28 cellular contexts compared by ENCODE assay signal in genomic region chr7:73642834-73643233, GRCh38. TPM values are rescaled to one million over a fixed set of nuclear protein-coding genes. Genes with fewer than 3 reads are reported as not detected.
"Had no signal": no experiment of that assay in that cellular context is flagged by ENCODE, and none has a peak within 500 bp of the region (broad histone marks: within the 10 kb centered on the region; RNA-seq: fewer than 3 reads in every experiment).

No MANE protein-coding gene starts in this region.

- FAIRE-seq: islet of Langerhans, kidney, small intestine had no signal

- H3K27me3 ChIP-seq: ovary, thyroid gland, vagina had no signal

- H3K36me3 ChIP-seq: left lung, lower lobe of right lung, ovary, prostate gland, spleen, thyroid gland, transverse colon, upper lobe of left lung, vagina had no signal

- H3K4me1 ChIP-seq: prostate gland had no signal

- H3K4me3 Mint-ChIP-seq: immature natural killer cell; naive thymus-derived CD4-positive, alpha-beta T cell; natural killer cell treated with Interleukin-12 subunit alpha and Interleukin-12 subunit beta and Interleukin-15 and Interleukin-18, amount 100 ng/mL, for 72 hours; stimulated activated memory B cell treated with anti-CD40 and anti-IgM and Interleukin-4, amounts not matched to agents 10 μg/mL and 1 μg/mL and 100 μg/mL, for 72 hours; stimulated activated naive CD8-positive, alpha-beta T cell treated with anti-CD3 and anti-CD28 coated beads, Interleukin-15, amount 100 ng/mL, for 72 hours had no signal

- H3K9me3 Mint-ChIP-seq: immature natural killer cell; natural killer cell treated with Interleukin-12 subunit alpha and Interleukin-12 subunit beta and Interleukin-15 and Interleukin-18, amount 100 ng/mL, for 72 hours; stimulated activated memory B cell treated with anti-CD40 and anti-IgM and Interleukin-4, amounts not matched to agents 10 μg/mL and 1 μg/mL and 100 μg/mL, for 72 hours had no signal

- H3K36me3 Mint-ChIP-seq: immature natural killer cell; natural killer cell treated with Interleukin-12 subunit alpha and Interleukin-12 subunit beta and Interleukin-15 and Interleukin-18, amount 100 ng/mL, for 72 hours; stimulated activated memory B cell treated with anti-CD40 and anti-IgM and Interleukin-4, amounts not matched to agents 10 μg/mL and 1 μg/mL and 100 μg/mL, for 72 hours had no signal

- DNase-seq: hypothalamus; immature natural killer cell; kidney; left colon; left lung; lower lobe of right lung; mammary epithelial cell; mesenchymal stem cell; naive thymus-derived CD4-positive, alpha-beta T cell; ovary; retina; right cardiac atrium; small intestine; spleen; stimulated activated CD4-positive, alpha-beta T cell treated with anti-CD3 and anti-CD28 coated beads, Interleukin-4, amount 100 ng/mL, for 24 hours; stimulated activated naive CD4-positive, alpha-beta T cell treated with Interleukin-2 at 50 U/mL for 16 hours; stimulated activated naive CD8-positive, alpha-beta T cell treated with anti-CD3 and anti-CD28 coated beads, Interleukin-15, amount 100 ng/mL, for 72 hours; substantia nigra; thyroid gland; transverse colon; upper lobe of left lung had no signal

- H3K9me3 ChIP-seq: ovary, prostate gland, thyroid gland, transverse colon, vagina had no signal

- ATAC-seq: left colon; left lung; lower lobe of right lung; naive thymus-derived CD4-positive, alpha-beta T cell; natural killer cell treated with Interleukin-12 subunit alpha and Interleukin-12 subunit beta and Interleukin-15 and Interleukin-18, amount 100 ng/mL, for 72 hours; right cardiac atrium; sciatic nerve; stimulated activated memory B cell treated with anti-CD40 and anti-IgM and Interleukin-4, amounts not matched to agents 10 μg/mL and 1 μg/mL and 100 μg/mL, for 72 hours; stimulated activated naive CD8-positive, alpha-beta T cell treated with anti-CD3 and anti-CD28 coated beads, Interleukin-15, amount 100 ng/mL, for 72 hours had no signal

- H3K27ac Mint-ChIP-seq: immature natural killer cell; naive thymus-derived CD4-positive, alpha-beta T cell; natural killer cell treated with Interleukin-12 subunit alpha and Interleukin-12 subunit beta and Interleukin-15 and Interleukin-18, amount 100 ng/mL, for 72 hours; stimulated activated memory B cell treated with anti-CD40 and anti-IgM and Interleukin-4, amounts not matched to agents 10 μg/mL and 1 μg/mL and 100 μg/mL, for 72 hours; stimulated activated naive CD8-positive, alpha-beta T cell treated with anti-CD3 and anti-CD28 coated beads, Interleukin-15, amount 100 ng/mL, for 72 hours had no signal

- H3K27ac ChIP-seq: left lung, lower lobe of right lung, ovary, prostate gland, spleen, thyroid gland, transverse colon, upper lobe of left lung, vagina had no signal

- H3K4me1 Mint-ChIP-seq: immature natural killer cell; naive thymus-derived CD4-positive, alpha-beta T cell; stimulated activated memory B cell treated with anti-CD40 and anti-IgM and Interleukin-4, amounts not matched to agents 10 μg/mL and 1 μg/mL and 100 μg/mL, for 72 hours; stimulated activated naive CD8-positive, alpha-beta T cell treated with anti-CD3 and anti-CD28 coated beads, Interleukin-15, amount 100 ng/mL, for 72 hours had no signal

- H3K4me3 ChIP-seq: left lung, lower lobe of right lung, ovary, prostate gland, spleen, thyroid gland, transverse colon, upper lobe of left lung, vagina had no signal

RNA-seq across cellular contexts. Expression of gene MLXIPL, which starts 18.5 kb away (rescaled TPM):
- total RNA-seq: naive thymus-derived CD4-positive, alpha-beta T cell; temporal lobe had no signal
- polyA plus RNA-seq: immature natural killer cell; naive thymus-derived CD4-positive, alpha-beta T cell had no signal

RNA-seq across cellular contexts. Expression of gene VPS37D, which starts 24.8 kb away (rescaled TPM):
- polyA plus RNA-seq: naive thymus-derived CD4-positive, alpha-beta T cell had no signal
